ENCODE assay signal across 10 cellular contexts in genomic region chr10:132257271-132257670, GRCh38. TPM values are rescaled to one million over a fixed set of nuclear protein-coding genes. Genes with fewer than 3 reads are reported as not detected.
DNase-seq lines count a peak whose midpoint lies in the region; ATAC-seq, FAIRE-seq and TF ChIP-seq lines count a peak whose summit lies in the region.
"Had no signal": no experiment of that assay in that cellular context is flagged by ENCODE, and none has a peak within 500 bp of the region (broad histone marks: within the 10 kb centered on the region; RNA-seq: fewer than 3 reads in every experiment).

No MANE protein-coding gene starts in this region.

- no peak overlapping the region for H3K4me3 Mint-ChIP-seq in activated CD4-positive, alpha-beta T cell treated with anti-CD3 and anti-CD28 coated beads for 36 hours
- H3K4me3 Mint-ChIP-seq in activated CD4-positive, alpha-beta memory T cell treated with anti-CD3 and anti-CD28 coated beads for 36 hours: no peak overlapping the region
- no peak overlapping the region for H3K4me3 Mint-ChIP-seq in stimulated activated effector memory CD8-positive, alpha-beta T cell treated with anti-CD3 and anti-CD28 coated beads, Interleukin-12 subunit alpha, Interleukin-12 subunit beta, amount 100 ng/mL, for 72 hours

- H3K4me3 ChIP-seq in foreskin fibroblast (ENCODE audit: low read depth in 1 of 2, low read length in 2 of 2): no peak overlapping the region
- H3K4me3 ChIP-seq: dorsolateral prefrontal cortex had no signal

- DNase-seq in activated CD4-positive, alpha-beta T cell treated with anti-CD3 and anti-CD28 coated beads for 36 hours: peak; percentile 84
- DNase-seq in activated CD4-positive, alpha-beta T cell treated with anti-CD3 and anti-CD28 coated beads for 1 hour: no peak
- DNase-seq in activated CD4-positive, alpha-beta memory T cell treated with anti-CD3 and anti-CD28 coated beads for 36 hours: peak; percentile 74
- DNase-seq in foreskin fibroblast (peak; percentile 50 to 54), occipital lobe (lab: John Stamatoyannopoulos, UW) (no peak), GM19239 (ENCODE audit: insufficient read length, low spot score) (no peak), left colon (no peak)
- DNase-seq in stimulated activated effector memory CD8-positive, alpha-beta T cell treated with anti-CD3 and anti-CD28 coated beads, Interleukin-12 subunit alpha, Interleukin-12 subunit beta, amount 100 ng/mL, for 72 hours (ENCODE audit: low spot score in 2 of 2): peak; percentile 27 to 66

- peaks cover 15% of the 10 kb centered on the region for H3K4me1 Mint-ChIP-seq in activated CD4-positive, alpha-beta T cell treated with anti-CD3 and anti-CD28 coated beads for 36 hours
- H3K4me1 Mint-ChIP-seq in activated CD4-positive, alpha-beta memory T cell treated with anti-CD3 and anti-CD28 coated beads for 36 hours (ENCODE audit: low read depth): peaks cover 8% of the 10 kb centered on the region
- peaks cover 24% of the 10 kb centered on the region for H3K4me1 Mint-ChIP-seq in stimulated activated effector memory CD8-positive, alpha-beta T cell treated with anti-CD3 and anti-CD28 coated beads, Interleukin-12 subunit alpha, Interleukin-12 subunit beta, amount 100 ng/mL, for 72 hours

- TF ChIP-seq CTCF in foreskin fibroblast (IDR thresholded peaks at IDR 0.05; ENCODE audit: low read depth, low read length): no peak

- intact Hi-C loops in activated CD4-positive, alpha-beta T cell treated with anti-CD3 and anti-CD28 coated beads for 36 hours (cut with DNase I, micrococcal nuclease): no loop called here
- intact Hi-C loops in activated CD4-positive, alpha-beta memory T cell treated with anti-CD3 and anti-CD28 coated beads for 36 hours (cut with micrococcal nuclease): loop anchor here (5.0 kb wide), 1 partner anchor 50 kb away; the partner anchor contains the start of gene STK32C
- intact Hi-C loops in left colon (cut with DNase I, micrococcal nuclease): no loop called here

- CTCF ChIA-PET in activated CD4-positive, alpha-beta T cell treated with anti-CD3 and anti-CD28 coated beads for 36 hours (lab: Charles Lee): no interaction called here
- CTCF ChIA-PET in activated CD4-positive, alpha-beta memory T cell treated with anti-CD3 and anti-CD28 coated beads for 36 hours (lab: Charles Lee): no interaction called here

- H3K9me3 Mint-ChIP-seq in activated CD4-positive, alpha-beta T cell treated with anti-CD3 and anti-CD28 coated beads for 36 hours (ENCODE audit: low read depth): no peaks in the 10 kb centered on the region
- H3K9me3 Mint-ChIP-seq in activated CD4-positive, alpha-beta memory T cell treated with anti-CD3 and anti-CD28 coated beads for 36 hours: no peaks in the 10 kb centered on the region
- H3K9me3 Mint-ChIP-seq in stimulated activated effector memory CD8-positive, alpha-beta T cell treated with anti-CD3 and anti-CD28 coated beads, Interleukin-12 subunit alpha, Interleukin-12 subunit beta, amount 100 ng/mL, for 72 hours: no peaks in the 10 kb centered on the region

- ATAC-seq in activated CD4-positive, alpha-beta T cell treated with anti-CD3 and anti-CD28 coated beads for 36 hours: peak; percentile 91
- ATAC-seq in stimulated activated effector memory CD8-positive, alpha-beta T cell treated with anti-CD3 and anti-CD28 coated beads, Interleukin-12 subunit alpha, Interleukin-12 subunit beta, amount 100 ng/mL, for 72 hours: peak; percentile 89
- ATAC-seq in left colon: no peak

- FAIRE-seq in GM19239 (lab: Jason Lieb, UNC): no peak
- FAIRE-seq: GM12892 had no signal

- no peaks in the 10 kb centered on the region for H3K36me3 Mint-ChIP-seq in activated CD4-positive, alpha-beta T cell treated with anti-CD3 and anti-CD28 coated beads for 36 hours (ENCODE audit: low read depth)
- H3K36me3 Mint-ChIP-seq in activated CD4-positive, alpha-beta memory T cell treated with anti-CD3 and anti-CD28 coated beads for 36 hours: no peaks in the 10 kb centered on the region
- no peaks in the 10 kb centered on the region for H3K36me3 Mint-ChIP-seq in stimulated activated effector memory CD8-positive, alpha-beta T cell treated with anti-CD3 and anti-CD28 coated beads, Interleukin-12 subunit alpha, Interleukin-12 subunit beta, amount 100 ng/mL, for 72 hours

- no peak overlapping the region for H3K27ac Mint-ChIP-seq in activated CD4-positive, alpha-beta T cell treated with anti-CD3 and anti-CD28 coated beads for 36 hours
- no peak overlapping the region for H3K27ac Mint-ChIP-seq in activated CD4-positive, alpha-beta memory T cell treated with anti-CD3 and anti-CD28 coated beads for 36 hours
- no peak overlapping the region for H3K27ac Mint-ChIP-seq in stimulated activated effector memory CD8-positive, alpha-beta T cell treated with anti-CD3 and anti-CD28 coated beads, Interleukin-12 subunit alpha, Interleukin-12 subunit beta, amount 100 ng/mL, for 72 hours

- H3K27me3 Mint-ChIP-seq in activated CD4-positive, alpha-beta T cell treated with anti-CD3 and anti-CD28 coated beads for 36 hours: no peaks in the 10 kb centered on the region
- H3K27me3 Mint-ChIP-seq in activated CD4-positive, alpha-beta memory T cell treated with anti-CD3 and anti-CD28 coated beads for 36 hours: no peaks in the 10 kb centered on the region

- POLR2A ChIA-PET in activated CD4-positive, alpha-beta T cell treated with anti-CD3 and anti-CD28 coated beads for 36 hours (lab: Charles Lee): interaction anchor here (0.5 to 0.6 kb wide), 2 partner anchors 415 to 706 kb away, joined by 3 to 4 read pairs; no protein-coding TSS in a partner anchor
- POLR2A ChIA-PET in activated CD4-positive, alpha-beta memory T cell treated with anti-CD3 and anti-CD28 coated beads for 36 hours (lab: Charles Lee): no interaction called here

RNA-seq across cellular contexts. Expression of gene STK32C, which starts 50.5 kb away (rescaled TPM):
- total RNA-seq in activated CD4-positive, alpha-beta T cell treated with anti-CD3 and anti-CD28 coated beads for 36 hours: 10 to 100 TPM; 15.8 to 19.9 TPM
- total RNA-seq in activated CD4-positive, alpha-beta memory T cell treated with anti-CD3 and anti-CD28 coated beads for 36 hours: 10 to 100 TPM; 14.8 to 16.1 TPM
- total RNA-seq in occipital lobe: 21.5 TPM
- total RNA-seq in left colon: 10 to 100 TPM in 1 of 2 donors, 1 to 10 TPM in 1; 8.4 to 10.0 TPM

Comparison
In these comparisons a context has a peak if more than half of its experiments do, and no peak if none do; other contexts are left out.
1. DNase-seq: peak in activated CD4-positive, alpha-beta T cell treated with anti-CD3 and anti-CD28 coated beads for 36 hours (single experiment), activated CD4-positive, alpha-beta memory T cell treated with anti-CD3 and anti-CD28 coated beads for 36 hours (single experiment), foreskin fibroblast (2 of 2) and stimulated activated effector memory CD8-positive, alpha-beta T cell treated with anti-CD3 and anti-CD28 coated beads, Interleukin-12 subunit alpha, Interleukin-12 subunit beta, amount 100 ng/mL, for 72 hours (2 of 2); none in activated CD4-positive, alpha-beta T cell treated with anti-CD3 and anti-CD28 coated beads for 1 hour (single experiment), occipital lobe (single experiment), GM19239 (single experiment) and left colon (0 of 2).